In genomic region chr7:138396251-138397070, GRCh38 we compare ENCODE assay signal across 10 cellular contexts.
A peak's percentile ranks its signal among the peaks of the same experiment; 100 is the strongest.
DNase-seq lines count a peak whose midpoint lies in the region; ATAC-seq and TF ChIP-seq lines count a peak whose summit lies in the region.
"Had no signal": no experiment of that assay in that cellular context is flagged by ENCODE, and none has a peak within 500 bp of the region (broad histone marks: within the 10 kb centered on the region; RNA-seq: fewer than 3 reads in every experiment).

No MANE protein-coding gene starts in this region.

- no peak overlapping the region for H3K4me3 ChIP-seq in HEK293 (ENCODE audit: low read depth, low read length)
- no peak overlapping the region for H3K4me3 ChIP-seq in HUES48 (ENCODE audit: low read depth, low read length)
- H3K4me3 ChIP-seq in mucosa of descending colon: no peak overlapping the region

- H3K27me3 ChIP-seq in HUES48 (ENCODE audit: control insufficient read depth, insufficient read depth, low read length): no peaks in the 10 kb centered on the region

- H3K9ac ChIP-seq in HUES48 (ENCODE audit: low read depth, low read length): no peak overlapping the region

- CTCF ChIA-PET in HEK293 (lab: Yijun Ruan, JAX): no interaction called here

- no peak for TF ChIP-seq CTCF in HEK293 (tag by site-specific recombination; IDR thresholded peaks at IDR 0.05)
- no peak for TF ChIP-seq CTCF in mucosa of descending colon (IDR thresholded peaks at IDR 0.05)

- H3K36me3 ChIP-seq in HEK293 (ENCODE audit: control insufficient read depth in 2 of 2, insufficient read depth in 1 of 2, low read length in 2 of 2) (no peaks in the 10 kb centered on the region), HUES48 (ENCODE audit: control insufficient read depth, insufficient read depth, low read length) (no peaks in the 10 kb centered on the region), mucosa of descending colon (ENCODE audit: low read depth) (no peaks in the 10 kb centered on the region)

- DNase-seq in mucosa of descending colon: peak in 1 of 3 donors; percentile 60
- no peak for DNase-seq in cortex of kidney (lab: John Stamatoyannopoulos, UW)
- DNase-seq in stimulated activated naive CD4-positive, alpha-beta T cell treated with Interleukin-2 at 50 U/mL for 16 hours (lab: John Stamatoyannopoulos, UW): no peak
- DNase-seq in activated gamma-delta T cell treated with Interleukin-2 at 50 U/mL for 16 hours: no peak
- no peak for DNase-seq in KBM-7
- DNase-seq: activated B cell treated with CpG ODN at 0.5 μM for 24 hours, NCI-H1436 treated with DMSO at 0.1 percent for 48 hours had no signal

- POLR2A ChIA-PET in HEK293 (lab: Yijun Ruan, JAX): no interaction called here

- in situ Hi-C loops in KBM-7 (cut with MboI; ENCODE audit: low pct_unique_long_range_greater_than_20kb, low sequenced_read_pairs): no loop called here

- intact Hi-C loops in mucosa of descending colon (cut with DNase I, micrococcal nuclease): no loop called here

- peak; percentile 99 for ATAC-seq in GM18909 (IDR thresholded peaks at IDR 0.05; ENCODE audit: poor library complexity, unreplicated experiment)
- ATAC-seq in mucosa of descending colon: peak; percentile 94

- no peak overlapping the region for H3K27ac ChIP-seq in HEK293 (ENCODE audit: extremely low read depth, low read depth, low read length)
- H3K27ac ChIP-seq in HUES48 (ENCODE audit: low read depth, low read length): peak overlapping the region; percentile 53

- no peaks in the 10 kb centered on the region for H3K4me1 ChIP-seq in HEK293 (ENCODE audit: control insufficient read depth, insufficient read depth, low read length)
- no peaks in the 10 kb centered on the region; the same call in 1 of the 2 replicates for H3K4me1 ChIP-seq in HUES48 (ENCODE audit: control insufficient read depth, insufficient read depth, low read length)
- no peaks in the 10 kb centered on the region for H3K4me1 ChIP-seq in mucosa of descending colon (ENCODE audit: low read depth)

- H3K9me3 ChIP-seq in HEK293 (ENCODE audit: control insufficient read depth, insufficient read depth, low read depth, low read length): no peaks in the 10 kb centered on the region
- no peaks in the 10 kb centered on the region for H3K9me3 ChIP-seq in HUES48 (ENCODE audit: control insufficient read depth, insufficient read depth, low read length)
- H3K9me3 ChIP-seq in mucosa of descending colon: no peaks in the 10 kb centered on the region

TF ChIP-seq in HEK293, 187 proteins besides CTCF, POLR2A, EP300 and RAD21:
- TF ChIP-seq ZNF629 (tag by site-specific recombination; IDR thresholded peaks at IDR 0.05) (no peak), TCF7L2 (IDR thresholded peaks at IDR 0.05; ENCODE audit: borderline replicate concordance, low read depth, low read length) (peak; percentile 49; the same call in 1 of the 2 replicates)
TF ChIP-seq in HEK293: peak in this region for 1.
